19 cellular contexts compared by ENCODE assay signal in the genomic region with DNA sequence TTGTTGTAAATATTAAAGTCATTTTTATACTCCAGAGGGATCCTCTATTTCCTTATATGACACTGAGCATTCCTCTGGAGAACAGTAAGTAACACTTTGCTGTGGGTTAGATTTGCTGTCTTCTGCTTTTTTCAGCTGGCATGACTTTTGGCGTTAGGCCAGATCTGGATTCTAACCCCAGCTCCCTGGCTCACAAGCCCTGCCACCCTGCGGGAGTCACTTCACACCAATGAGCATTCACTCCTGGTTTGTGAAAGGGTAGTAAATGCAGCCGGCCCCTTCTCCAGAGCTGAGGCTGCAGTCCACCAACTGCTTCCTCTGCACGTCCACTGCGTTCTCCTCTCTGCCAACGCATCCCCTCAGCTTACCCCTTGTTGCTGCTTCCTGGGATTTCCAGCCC.
A peak's percentile ranks its signal among the peaks of the same experiment; 100 is the strongest.
DNase-seq lines count a peak whose midpoint lies in the region; ATAC-seq and TF ChIP-seq lines count a peak whose summit lies in the region.
"Had no signal": no experiment of that assay in that cellular context is flagged by ENCODE, and none has a peak within 500 bp of the region (broad histone marks: within the 10 kb centered on the region; RNA-seq: fewer than 3 reads in every experiment).

No MANE protein-coding gene starts in this region.

- H3K4me3 ChIP-seq in SK-N-MC: peak overlapping the region; percentile 23; the same call in 1 of the 2 replicates
- H3K4me3 ChIP-seq: SJSA1 had no signal

- peak; percentile 13; the same call in 1 of the 2 replicates for TF ChIP-seq RAD21 in Ishikawa (IDR thresholded peaks at IDR 0.05; ENCODE audit: low read depth)

- peak overlapping the region; percentile 69 for H3K27ac Mint-ChIP-seq in nephron progenitor cell
- H3K27ac Mint-ChIP-seq: CD4-positive, CD25-positive, alpha-beta regulatory T cell; IgD-negative memory B cell; T-cell had no signal

- peaks cover 5% of the 10 kb centered on the region for H3K36me3 Mint-ChIP-seq in nephron progenitor cell (ENCODE audit: low read depth)
- H3K36me3 Mint-ChIP-seq: CD4-positive, CD25-positive, alpha-beta regulatory T cell; IgD-negative memory B cell; T-cell had no signal

- no peak overlapping the region for H3K27ac ChIP-seq in SK-N-MC
- H3K27ac ChIP-seq: HL-60, RWPE1, SJSA1 had no signal

- no peak for ATAC-seq in GM21529 (IDR thresholded peaks at IDR 0.05; ENCODE audit: unreplicated experiment)
- ATAC-seq: HCT116, T-cell had no signal

- no peak; the same call in 1 of the 2 replicates for TF ChIP-seq EP300 in Ishikawa (IDR thresholded peaks at IDR 0.05; ENCODE audit: borderline replicate concordance)

- peaks cover 4% of the 10 kb centered on the region for H3K27me3 Mint-ChIP-seq in nephron progenitor cell (ENCODE audit: low read depth, poor library complexity)
- H3K27me3 Mint-ChIP-seq: CD4-positive, CD25-positive, alpha-beta regulatory T cell had no signal

- TF ChIP-seq CTCF in nephron progenitor cell (IDR thresholded peaks at IDR 0.05): no peak

- no peak overlapping the region for H3K9ac ChIP-seq in SK-N-MC (ENCODE audit: insufficient read length)

- DNase-seq in NCI-H1105 (lab: John Stamatoyannopoulos, UW): peak; percentile 15
- no peak for DNase-seq in NCI-H1105 treated with DMSO at 0.1 percent for 48 hours (lab: John Stamatoyannopoulos, UW)
- peak; percentile 20 for DNase-seq in SK-N-MC (ENCODE audit: low read depth, low spot score)
- no peak for DNase-seq in nephron progenitor cell
- DNase-seq in cerebellar cortex (ENCODE audit: low spot score): no peak
- DNase-seq in activated CD4-positive, alpha-beta T cell treated with anti-CD3 and anti-CD28 coated beads, Interleukin-2, amount 50 U/mL, for 1 hour: no peak
- DNase-seq: Caco-2; CD4-positive, CD25-positive, alpha-beta regulatory T cell; NCI-H1436 treated with DMSO at 0.1 percent for 48 hours; NCI-H2029 treated with DMSO at 0.1 percent for 48 hours; NCI-H524 treated with DMSO at 0.1 percent for 48 hours; T-cell had no signal

- no peak overlapping the region for H3K4me3 Mint-ChIP-seq in nephron progenitor cell
- H3K4me3 Mint-ChIP-seq: CD4-positive, CD25-positive, alpha-beta regulatory T cell; IgD-negative memory B cell; T-cell had no signal

- no peaks in the 10 kb centered on the region for H3K9me3 ChIP-seq in SK-N-MC (ENCODE audit: low read depth, low read length)
- H3K9me3 ChIP-seq: Caco-2, SJSA1 had no signal

- no peaks in the 10 kb centered on the region for H3K36me3 ChIP-seq in SK-N-MC (ENCODE audit: insufficient read depth, low read length)
- H3K36me3 ChIP-seq: SJSA1 had no signal

- H3K4me1 Mint-ChIP-seq in nephron progenitor cell: no peaks in the 10 kb centered on the region
- H3K4me1 Mint-ChIP-seq: CD4-positive, CD25-positive, alpha-beta regulatory T cell; IgD-negative memory B cell; T-cell had no signal

- H3K9me3 Mint-ChIP-seq in nephron progenitor cell: peaks cover 21% of the 10 kb centered on the region

TF ChIP-seq in Ishikawa, 13 proteins besides CTCF, POLR2A, EP300 and RAD21:
- TF ChIP-seq NFIC (IDR thresholded peaks at IDR 0.05) (peak; percentile 75; the same call in 1 of the 2 replicates), YY1 (IDR thresholded peaks at IDR 0.05; ENCODE audit: low read depth) (no peak)

Comparison
In these comparisons a context has a peak if more than half of its experiments do, and no peak if none do; other contexts are left out.
1. DNase-seq: peak in NCI-H1105 (single experiment) and SK-N-MC (single experiment); none in NCI-H1105 treated with DMSO at 0.1 percent for 48 hours (single experiment), nephron progenitor cell (single experiment), cerebellar cortex (single experiment) and activated CD4-positive, alpha-beta T cell treated with anti-CD3 and anti-CD28 coated beads, Interleukin-2, amount 50 U/mL, for 1 hour (single experiment).